Comparison of ENCODE assay signal across 2 cellular contexts in the genomic region with DNA sequence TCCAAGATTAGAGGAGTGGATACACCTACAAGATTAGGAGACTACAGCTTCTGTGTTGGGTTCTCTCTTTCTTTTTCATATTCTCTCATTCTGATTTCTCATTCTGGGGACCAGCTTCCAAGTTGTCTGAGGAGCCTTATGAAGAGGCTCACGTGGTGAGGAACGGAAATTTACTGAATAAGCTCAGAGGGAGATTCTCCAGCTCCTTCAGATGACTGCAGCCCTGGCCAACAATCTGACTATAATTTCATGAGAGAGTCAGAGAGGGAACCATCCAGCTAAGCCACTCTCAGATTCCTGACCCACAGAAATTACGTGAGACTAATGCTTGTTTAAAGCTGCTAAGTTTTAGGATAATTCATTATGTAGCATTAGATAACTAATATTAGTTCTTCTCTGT.
TF ChIP-seq lines count a peak whose summit lies in the region.

No MANE protein-coding gene starts in this region.

TF ChIP-seq in IMR-90, 13 proteins besides CTCF, POLR2A, EP300 and RAD21:
- TF ChIP-seq MAZ (IDR thresholded peaks at IDR 0.05; ENCODE audit: borderline replicate concordance, low read depth, low read length): no peak
- no peak for TF ChIP-seq SMC3 (IDR thresholded peaks at IDR 0.05; ENCODE audit: low read depth, low read length)
- TF ChIP-seq NFE2L2 (IDR thresholded peaks at IDR 0.05; ENCODE audit: low read depth, low read length): no peak
- no peak for TF ChIP-seq BHLHE40 (IDR thresholded peaks at IDR 0.05; ENCODE audit: low read depth, low read length)
- no peak for TF ChIP-seq RFX5 (IDR thresholded peaks at IDR 0.05; ENCODE audit: low read depth, low read length)

TF ChIP-seq in K562, 482 proteins besides CTCF, POLR2A, EP300 and RAD21:
- no peak for TF ChIP-seq HMG20B (CRISPR knock-in tag; IDR thresholded peaks at IDR 0.05)
- TF ChIP-seq RAD51 (IDR thresholded peaks at IDR 0.05; ENCODE audit: borderline replicate concordance, low read depth): no peak
- no peak for TF ChIP-seq POLR2G (IDR thresholded peaks at IDR 0.05; ENCODE audit: low read depth, low read length)
- no peak for TF ChIP-seq CREBBP (IDR thresholded peaks at IDR 0.05; ENCODE audit: low read depth, low read length)
- no peak for TF ChIP-seq NELFE (IDR thresholded peaks at IDR 0.05; ENCODE audit: insufficient read depth, insufficient read length)
- TF ChIP-seq SMAD4 (CRISPR knock-in tag; conservative IDR thresholded peaks at IDR 0.05): no peak
- no peak for TF ChIP-seq HOXB6 (CRISPR knock-in tag; IDR thresholded peaks at IDR 0.05; ENCODE audit: borderline replicate concordance)
- no peak for TF ChIP-seq GTF2E2 (tag; IDR thresholded peaks at IDR 0.05)
- TF ChIP-seq ZNF764 (CRISPR knock-in tag; IDR thresholded peaks at IDR 0.05; ENCODE audit: low read depth): no peak
- TF ChIP-seq ZNF3 (CRISPR knock-in tag; IDR thresholded peaks at IDR 0.05): no peak
- TF ChIP-seq ERF (CRISPR knock-in tag; IDR thresholded peaks at IDR 0.05): no peak
- TF ChIP-seq TAF1 (IDR thresholded peaks at IDR 0.05; ENCODE audit: control insufficient read depth, extremely low read depth, insufficient read depth, low read length, severe bottlenecking): no peak
- no peak for TF ChIP-seq HCFC1 (IDR thresholded peaks at IDR 0.05; ENCODE audit: low read depth, low read length)
- TF ChIP-seq SMAD1 (IDR thresholded peaks at IDR 0.05; ENCODE audit: low read depth, low read length, partially characterized antibody): no peak
- TF ChIP-seq MAZ (CRISPR knock-in tag; conservative IDR thresholded peaks at IDR 0.05 in 1 of 2, IDR thresholded peaks at IDR 0.05 in 1 of 2): no peak
- no peak for TF ChIP-seq KDM5B (IDR thresholded peaks at IDR 0.05; ENCODE audit: insufficient replicate concordance, low read depth, low read length)
- TF ChIP-seq, protein P1, sequence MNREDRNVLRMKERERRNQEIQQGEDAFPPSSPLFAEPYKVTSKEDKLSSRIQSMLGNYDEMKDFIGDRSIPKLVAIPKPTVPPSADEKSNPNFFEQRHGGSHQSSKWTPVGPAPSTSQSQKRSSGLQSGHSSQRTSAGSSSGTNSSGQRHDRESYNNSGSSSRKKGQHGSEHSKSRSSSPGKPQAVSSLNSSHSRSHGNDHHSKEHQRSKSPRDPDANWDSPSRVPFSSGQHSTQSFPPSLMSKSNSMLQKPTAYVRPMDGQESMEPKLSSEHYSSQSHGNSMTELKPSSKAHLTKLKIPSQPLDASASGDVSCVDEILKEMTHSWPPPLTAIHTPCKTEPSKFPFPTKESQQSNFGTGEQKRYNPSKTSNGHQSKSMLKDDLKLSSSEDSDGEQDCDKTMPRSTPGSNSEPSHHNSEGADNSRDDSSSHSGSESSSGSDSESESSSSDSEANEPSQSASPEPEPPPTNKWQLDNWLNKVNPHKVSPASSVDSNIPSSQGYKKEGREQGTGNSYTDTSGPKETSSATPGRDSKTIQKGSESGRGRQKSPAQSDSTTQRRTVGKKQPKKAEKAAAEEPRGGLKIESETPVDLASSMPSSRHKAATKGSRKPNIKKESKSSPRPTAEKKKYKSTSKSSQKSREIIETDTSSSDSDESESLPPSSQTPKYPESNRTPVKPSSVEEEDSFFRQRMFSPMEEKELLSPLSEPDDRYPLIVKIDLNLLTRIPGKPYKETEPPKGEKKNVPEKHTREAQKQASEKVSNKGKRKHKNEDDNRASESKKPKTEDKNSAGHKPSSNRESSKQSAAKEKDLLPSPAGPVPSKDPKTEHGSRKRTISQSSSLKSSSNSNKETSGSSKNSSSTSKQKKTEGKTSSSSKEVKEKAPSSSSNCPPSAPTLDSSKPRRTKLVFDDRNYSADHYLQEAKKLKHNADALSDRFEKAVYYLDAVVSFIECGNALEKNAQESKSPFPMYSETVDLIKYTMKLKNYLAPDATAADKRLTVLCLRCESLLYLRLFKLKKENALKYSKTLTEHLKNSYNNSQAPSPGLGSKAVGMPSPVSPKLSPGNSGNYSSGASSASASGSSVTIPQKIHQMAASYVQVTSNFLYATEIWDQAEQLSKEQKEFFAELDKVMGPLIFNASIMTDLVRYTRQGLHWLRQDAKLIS (CRISPR knock-in tag; IDR thresholded peaks at IDR 0.05): no peak
- TF ChIP-seq ZNF589 (CRISPR knock-in tag; IDR thresholded peaks at IDR 0.05; ENCODE audit: low read depth): no peak
- TF ChIP-seq, protein P2, sequence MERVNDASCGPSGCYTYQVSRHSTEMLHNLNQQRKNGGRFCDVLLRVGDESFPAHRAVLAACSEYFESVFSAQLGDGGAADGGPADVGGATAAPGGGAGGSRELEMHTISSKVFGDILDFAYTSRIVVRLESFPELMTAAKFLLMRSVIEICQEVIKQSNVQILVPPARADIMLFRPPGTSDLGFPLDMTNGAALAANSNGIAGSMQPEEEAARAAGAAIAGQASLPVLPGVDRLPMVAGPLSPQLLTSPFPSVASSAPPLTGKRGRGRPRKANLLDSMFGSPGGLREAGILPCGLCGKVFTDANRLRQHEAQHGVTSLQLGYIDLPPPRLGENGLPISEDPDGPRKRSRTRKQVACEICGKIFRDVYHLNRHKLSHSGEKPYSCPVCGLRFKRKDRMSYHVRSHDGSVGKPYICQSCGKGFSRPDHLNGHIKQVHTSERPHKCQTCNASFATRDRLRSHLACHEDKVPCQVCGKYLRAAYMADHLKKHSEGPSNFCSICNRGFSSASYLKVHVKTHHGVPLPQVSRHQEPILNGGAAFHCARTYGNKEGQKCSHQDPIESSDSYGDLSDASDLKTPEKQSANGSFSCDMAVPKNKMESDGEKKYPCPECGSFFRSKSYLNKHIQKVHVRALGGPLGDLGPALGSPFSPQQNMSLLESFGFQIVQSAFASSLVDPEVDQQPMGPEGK (CRISPR knock-in tag; IDR thresholded peaks at IDR 0.05; ENCODE audit: borderline replicate concordance): no peak
